Comparison of ENCODE assay signal across 15 cellular contexts in genomic region chr2:216688731-216689360, GRCh38. TPM values are rescaled to one million over a fixed set of nuclear protein-coding genes. Genes with fewer than 3 reads are reported as not detected.
DNase-seq lines count a peak whose midpoint lies in the region; ATAC-seq and TF ChIP-seq lines count a peak whose summit lies in the region.
"Had no signal": no experiment of that assay in that cellular context is flagged by ENCODE, and none has a peak within 500 bp of the region (broad histone marks: within the 10 kb centered on the region; RNA-seq: fewer than 3 reads in every experiment).

No MANE protein-coding gene starts in this region.

- DNase-seq in MV-4-11 (lab: John Stamatoyannopoulos, UW) (peak; percentile 39), astrocyte of the hippocampus (ENCODE audit: low read depth, low spot score) (peak; percentile 40), right cardiac atrium (peak in 2 of 3 donors; percentile 77 to 78), smooth muscle cell (lab: John Stamatoyannopoulos, UW; ENCODE audit: unreplicated experiment) (no peak), NCI-H187 treated with DMSO at 0.1 percent for 48 hours (lab: John Stamatoyannopoulos, UW) (no peak), hypothalamus (lab: John Stamatoyannopoulos, UW) (no peak), middle frontal gyrus (ENCODE audit: extremely low spot score, low spot score) (no peak)
- DNase-seq: activated B cell treated with CpG ODN at 0.5 μM for 24 hours; effector memory CD8-positive, alpha-beta T cell; GF-D8; NCI-H1105 treated with DMSO at 0.1 percent for 48 hours; stimulated activated naive CD4-positive, alpha-beta T cell had no signal

- no peaks in the 10 kb centered on the region for H3K36me3 ChIP-seq in smooth muscle cell (ENCODE audit: low read depth)

- H3K27me3 ChIP-seq in right cardiac atrium (ENCODE audit: control insufficient read depth, insufficient read depth) = no peaks in the 10 kb centered on the region
- H3K27me3 ChIP-seq in smooth muscle cell (ENCODE audit: low read depth) = no peaks in the 10 kb centered on the region

- intact Hi-C loops in right cardiac atrium (cut with DNase I) = loop anchor here in 2 of 4 donors (5.0 to 10.0 kb wide), 2 partner anchors 823 to 1026 kb away; no protein-coding TSS in a partner anchor

- peaks cover 78% of the 10 kb centered on the region for H3K79me2 ChIP-seq in smooth muscle cell (ENCODE audit: low read depth)

- no peak for ATAC-seq in right cardiac atrium
- ATAC-seq in GM19452 (IDR thresholded peaks at IDR 0.05; ENCODE audit: unreplicated experiment) = no peak
- ATAC-seq: effector memory CD8-positive, alpha-beta T cell; HCT116 had no signal

- WGBS in right cardiac atrium = 45% methylated on average over 9 of the region's 9 CpGs
- 68% methylated on average over 9 of the region's 9 CpGs for WGBS in smooth muscle cell (ENCODE audit: low lambda C conversion rate)

- H3F3A ChIP-seq in smooth muscle cell (ENCODE audit: low read depth) = peaks cover 62% of the 10 kb centered on the region

- H3K4me2 ChIP-seq in smooth muscle cell = no peak overlapping the region

- peaks cover 14% of the 10 kb centered on the region for H3K4me1 ChIP-seq in right cardiac atrium (ENCODE audit: control insufficient read depth, insufficient read depth, low read length)
- peaks cover 33% of the 10 kb centered on the region for H3K4me1 ChIP-seq in smooth muscle cell (ENCODE audit: low read depth)

- no peak for TF ChIP-seq CTCF in smooth muscle cell (IDR thresholded peaks at IDR 0.05; ENCODE audit: borderline replicate concordance, insufficient read depth, poor library complexity, severe bottlenecking)

- no peak overlapping the region for H3K9ac ChIP-seq in smooth muscle cell (ENCODE audit: low read depth)

- H3K9me3 ChIP-seq in right cardiac atrium (ENCODE audit: control insufficient read depth, low read length) (no peaks in the 10 kb centered on the region), smooth muscle cell (replicated peaks; ENCODE audit: low read depth) (no peaks in the 10 kb centered on the region)

- no peak overlapping the region for H2AFZ ChIP-seq in smooth muscle cell (ENCODE audit: low read depth)

- H3K4me3 ChIP-seq in right cardiac atrium (ENCODE audit: low read length) (no peak overlapping the region), smooth muscle cell (no peak overlapping the region)

- H4K20me1 ChIP-seq in smooth muscle cell (ENCODE audit: low read depth) = peaks cover 67% of the 10 kb centered on the region

- H3K27ac ChIP-seq in right cardiac atrium (ENCODE audit: low read length) = peak overlapping the region; percentile 65
- H3K27ac ChIP-seq in smooth muscle cell (ENCODE audit: low read depth) = peak overlapping the region; percentile 49
- H3K27ac ChIP-seq: C4-2B had no signal

RNA-seq across cellular contexts. Expression of gene IGFBP5, which starts 6.5 kb away (rescaled TPM):
- total RNA-seq in right cardiac atrium (100 to 1,000 TPM; 170 to 409 (median 309) TPM), smooth muscle cell (766 and 787 TPM in 2 replicates)
- polyA plus RNA-seq in right cardiac atrium (162 TPM), smooth muscle cell (381 and 426 TPM in 2 replicates)
- total RNA-seq: activated B cell treated with CpG ODN at 0.5 μM for 24 hours had no signal

RNA-seq across cellular contexts. Expression of gene IGFBP2, which starts 55.6 kb away (rescaled TPM):
- total RNA-seq in right cardiac atrium = 100 to 1,000 TPM in 2 of 4 donors, 10 to 100 TPM in 2; 62.6 to 168 (median 92.4) TPM
- polyA plus RNA-seq in right cardiac atrium = 115 TPM
- 143 and 162 TPM in 2 replicates for total RNA-seq in smooth muscle cell
- polyA plus RNA-seq in smooth muscle cell = 225 and 416 TPM in 2 replicates
- total RNA-seq: activated B cell treated with CpG ODN at 0.5 μM for 24 hours had no signal

Comparison
In these comparisons a context has a peak if more than half of its experiments do, and no peak if none do; other contexts are left out.
1. DNase-seq: peak in MV-4-11 (single experiment), astrocyte of the hippocampus (single experiment) and right cardiac atrium (2 of 3); none in smooth muscle cell (single experiment), NCI-H187 treated with DMSO at 0.1 percent for 48 hours (single experiment), hypothalamus (0 of 51) and middle frontal gyrus (single experiment).